ENCODE assay signal across 18 cellular contexts in genomic region chr4:147453561-147454141, GRCh38. TPM values are rescaled to one million over a fixed set of nuclear protein-coding genes. Genes with fewer than 3 reads are reported as not detected.
DNase-seq lines count a peak whose midpoint lies in the region; ATAC-seq and TF ChIP-seq lines count a peak whose summit lies in the region.
"Had no signal": no experiment of that assay in that cellular context is flagged by ENCODE, and none has a peak within 500 bp of the region (broad histone marks: within the 10 kb centered on the region; RNA-seq: fewer than 3 reads in every experiment).

No MANE protein-coding gene starts in this region.

- no peaks in the 10 kb centered on the region for H3K9me3 Mint-ChIP-seq in MCF 10A (ENCODE audit: unreplicated experiment)
- H3K9me3 Mint-ChIP-seq: activated CD4-positive, alpha-beta T cell treated with anti-CD3 and anti-CD28 coated beads, Interleukin-2, amount 10 ng/mL, durations not matched to agents 24 days and 14 days; HFFc6 had no signal

- H3K4me1 Mint-ChIP-seq in MCF 10A (ENCODE audit: insufficient read depth, unreplicated experiment), result peaks cover 7% of the 10 kb centered on the region
- H3K4me1 Mint-ChIP-seq: activated CD4-positive, alpha-beta T cell treated with anti-CD3 and anti-CD28 coated beads, Interleukin-2, amount 10 ng/mL, durations not matched to agents 24 days and 14 days; CD4-positive, CD25-positive, alpha-beta regulatory T cell had no signal

- no peaks in the 10 kb centered on the region for H3K4me1 ChIP-seq in breast epithelium
- no peaks in the 10 kb centered on the region for H3K4me1 ChIP-seq in adipocyte (ENCODE audit: control insufficient read depth, insufficient read depth, low read length)
- no peaks in the 10 kb centered on the region for H3K4me1 ChIP-seq in testis
- H3K4me1 ChIP-seq: heart left ventricle had no signal

- H3K9ac ChIP-seq in adipocyte (ENCODE audit: low read length), result no peak overlapping the region

- no peak for TF ChIP-seq POLR2A in breast epithelium (IDR thresholded peaks at IDR 0.05)
- no peak for TF ChIP-seq POLR2A in testis (IDR thresholded peaks at IDR 0.05)

- H3K27ac Mint-ChIP-seq in MCF 10A (ENCODE audit: low read depth, unreplicated experiment), result peak overlapping the region; percentile 90
- H3K27ac Mint-ChIP-seq: activated CD4-positive, alpha-beta T cell treated with anti-CD3 and anti-CD28 coated beads, Interleukin-2, amount 10 ng/mL, durations not matched to agents 24 days and 14 days; activated naive CD8-positive, alpha-beta T cell; CD4-positive, CD25-positive, alpha-beta regulatory T cell; HFFc6 had no signal

- WGBS in testis, 2 donors, result 71 to 72% methylated on average over 2 of the region's 2 CpGs

- H3K4me3 Mint-ChIP-seq in MCF 10A (ENCODE audit: unreplicated experiment), result peak overlapping the region; percentile 41
- H3K4me3 Mint-ChIP-seq: activated CD4-positive, alpha-beta T cell treated with anti-CD3 and anti-CD28 coated beads, Interleukin-2, amount 10 ng/mL, durations not matched to agents 24 days and 14 days; activated naive CD8-positive, alpha-beta T cell; CD4-positive, CD25-positive, alpha-beta regulatory T cell; HFFc6 had no signal

- H3K27me3 ChIP-seq in breast epithelium, result no peaks in the 10 kb centered on the region
- no peaks in the 10 kb centered on the region for H3K27me3 ChIP-seq in adipocyte (replicated peaks; ENCODE audit: control insufficient read depth, insufficient read depth, low read length)
- H3K27me3 ChIP-seq in testis, result no peaks in the 10 kb centered on the region
- H3K27me3 ChIP-seq: heart left ventricle had no signal

- no peaks in the 10 kb centered on the region for H3K36me3 Mint-ChIP-seq in MCF 10A (ENCODE audit: insufficient read depth, unreplicated experiment)
- H3K36me3 Mint-ChIP-seq: activated naive CD8-positive, alpha-beta T cell; CD4-positive, CD25-positive, alpha-beta regulatory T cell had no signal

- ATAC-seq in GM21737 (IDR thresholded peaks at IDR 0.05; ENCODE audit: unreplicated experiment), result no peak
- no peak for ATAC-seq in Right ventricle myocardium inferior
- no peak for ATAC-seq in HG03135 (IDR thresholded peaks at IDR 0.05; ENCODE audit: unreplicated experiment)
- ATAC-seq: heart left ventricle had no signal

- TF ChIP-seq CTCF in MCF 10A (IDR thresholded peaks at IDR 0.05; ENCODE audit: unreplicated experiment) (no peak), breast epithelium (IDR thresholded peaks at IDR 0.05) (no peak), testis (IDR thresholded peaks at IDR 0.05) (no peak)

- H3K9me3 ChIP-seq in breast epithelium, result no peaks in the 10 kb centered on the region
- no peaks in the 10 kb centered on the region for H3K9me3 ChIP-seq in adipocyte (ENCODE audit: control insufficient read depth, low read length)
- H3K9me3 ChIP-seq in testis, result no peaks in the 10 kb centered on the region
- H3K9me3 ChIP-seq: heart left ventricle had no signal

- no TSS peak for BruUV-seq in MCF 10A (replicated peaks; lab: Mats Ljungman, UMichigan)

- peak; percentile 72 for DNase-seq in MCF 10A (ENCODE audit: unreplicated experiment)
- DNase-seq in breast epithelium (ENCODE audit: low spot score in 2 of 2), result no peak
- peak; percentile 88 for DNase-seq in adipocyte (ENCODE audit: low read depth)
- DNase-seq in fibroblast of the conjunctiva (ENCODE audit: low read depth), result peak; percentile 69
- no peak for DNase-seq in testis
- no peak for DNase-seq in Right ventricle myocardium inferior (ENCODE audit: missing footprints)
- DNase-seq: activated CD4-positive, alpha-beta T cell treated with anti-CD3 and anti-CD28 coated beads, Interleukin-2, amount 10 ng/mL, durations not matched to agents 24 days and 14 days; activated T-cell treated with anti-CD3 and anti-CD28 coated beads for 4 hours; CD4-positive, CD25-positive, alpha-beta regulatory T cell; heart left ventricle; HFFc6; kidney glomerular epithelial cell; NCI-H82; Right ventricle myocardium superior had no signal

- POLR2A ChIA-PET in MCF 10A (lab: Yijun Ruan, JAX), result no interaction called here

- H3K27me3 Mint-ChIP-seq in MCF 10A (ENCODE audit: insufficient read depth, unreplicated experiment), result no peaks in the 10 kb centered on the region
- H3K27me3 Mint-ChIP-seq: activated CD4-positive, alpha-beta T cell treated with anti-CD3 and anti-CD28 coated beads, Interleukin-2, amount 10 ng/mL, durations not matched to agents 24 days and 14 days; CD4-positive, CD25-positive, alpha-beta regulatory T cell had no signal

- H3K27ac ChIP-seq in breast epithelium, result no peak overlapping the region
- no peak overlapping the region for H3K27ac ChIP-seq in testis
- H3K27ac ChIP-seq: 22Rv1, heart left ventricle had no signal

- CTCF ChIA-PET in MCF 10A (lab: Yijun Ruan, JAX), result interaction anchor here (0.6 to 0.7 kb wide), 4 partner anchors 46 to 392 kb away, joined by 3 to 4 read pairs (median 4); no protein-coding TSS in a partner anchor

- no peaks in the 10 kb centered on the region for H3K36me3 ChIP-seq in breast epithelium
- no peaks in the 10 kb centered on the region for H3K36me3 ChIP-seq in adipocyte (ENCODE audit: control insufficient read depth, insufficient read depth, low read length, severe bottlenecking)
- no peaks in the 10 kb centered on the region for H3K36me3 ChIP-seq in testis (ENCODE audit: low read depth, missing control alignments)
- H3K36me3 ChIP-seq: heart left ventricle had no signal

- intact Hi-C loops in MCF 10A (cut with micrococcal nuclease), result no loop called here
- intact Hi-C loops in breast epithelium (cut with DNase I; ENCODE audit: low total_unique reads), result no loop called here
- intact Hi-C loops in testis (cut with DNase I; ENCODE audit: low total_unique reads), result no loop called here
- intact Hi-C loops in Right ventricle myocardium inferior (cut with DNase I), result no loop called here

- H3K4me3 ChIP-seq in breast epithelium, result no peak overlapping the region
- H3K4me3 ChIP-seq in adipocyte (ENCODE audit: low read length), result no peak overlapping the region
- no peak overlapping the region for H3K4me3 ChIP-seq in testis
- H3K4me3 ChIP-seq: heart left ventricle had no signal

RNA-seq across cellular contexts. Expression of gene EDNRA, which starts 27.2 kb away (rescaled TPM):
- total RNA-seq in MCF 10A (2022) (not detected in 2 replicates), breast epithelium (10 to 100 TPM in 1 of 3 donors, 1 to 10 TPM in 2; 2.6 to 11.1 (median 5.2) TPM), testis (10 to 100 TPM in 1 of 2 donors, 1 to 10 TPM in 1; 9.4 to 12.3 TPM), Right ventricle myocardium inferior (4.9 TPM)
- 14.1 TPM for polyA plus RNA-seq in testis (ENCODE audit: insufficient read depth, low read depth, low replicate concordance)
- total RNA-seq: activated CD4-positive, alpha-beta T cell treated with anti-CD3 and anti-CD28 coated beads, Interleukin-2, amount 10 ng/mL, durations not matched to agents 24 days and 14 days; CD4-positive, CD25-positive, alpha-beta regulatory T cell had no signal
- polyA plus RNA-seq: CD4-positive, CD25-positive, alpha-beta regulatory T cell had no signal

Comparison
In these comparisons a context has a peak if more than half of its experiments do, and no peak if none do; other contexts are left out.
1. DNase-seq: peak in MCF 10A (single experiment), adipocyte (single experiment) and fibroblast of the conjunctiva (single experiment); none in breast epithelium (0 of 2), testis (single experiment) and Right ventricle myocardium inferior (single experiment).